8 cellular contexts compared by ENCODE assay signal in the genomic region with DNA sequence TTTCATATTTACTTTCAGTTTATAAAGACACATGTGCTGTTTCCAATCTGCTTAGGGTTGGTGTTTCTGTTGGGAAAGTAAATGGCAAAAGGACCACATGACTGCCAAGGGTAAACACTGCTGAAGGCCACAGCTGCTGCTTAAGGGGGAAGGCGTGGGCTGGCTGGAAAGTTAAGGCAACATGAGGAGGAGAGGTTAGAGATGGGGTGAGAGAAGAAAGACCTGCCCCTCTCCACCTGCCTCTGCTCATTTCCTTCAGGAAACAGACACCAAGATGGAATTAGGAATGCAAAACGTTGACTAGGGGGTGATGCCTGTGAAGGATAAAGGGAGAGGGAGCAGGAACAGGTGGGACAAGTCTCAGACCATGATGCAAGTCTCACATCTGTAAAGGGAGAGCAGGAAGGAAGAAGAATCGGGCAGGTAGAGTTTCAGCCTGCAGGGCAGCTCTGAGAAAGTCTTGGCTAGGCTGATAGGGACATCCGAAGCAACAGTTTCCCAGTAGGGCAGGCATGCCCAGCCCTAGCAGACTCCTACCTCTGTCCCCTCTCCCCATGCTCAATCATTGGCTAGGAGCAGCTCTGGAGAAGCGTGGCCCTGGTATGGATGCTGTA.
DNase-seq lines count a peak whose midpoint lies in the region; ATAC-seq and TF ChIP-seq lines count a peak whose summit lies in the region.

No MANE protein-coding gene starts in this region.

- peak overlapping the region; percentile 74 for H3K27ac Mint-ChIP-seq in activated T-cell treated with anti-CD3 and anti-CD28 coated beads, Interleukin-2, amount 50 U/mL, for 72 hours

- H3K9me3 ChIP-seq in right lobe of liver = no peaks in the 10 kb centered on the region

- no peak overlapping the region for H3K27ac ChIP-seq in right lobe of liver

- H3K4me1 Mint-ChIP-seq in activated T-cell treated with anti-CD3 and anti-CD28 coated beads, Interleukin-2, amount 50 U/mL, for 72 hours (ENCODE audit: low read depth) = peaks cover 97% of the 10 kb centered on the region

- H3K27me3 Mint-ChIP-seq in activated T-cell treated with anti-CD3 and anti-CD28 coated beads, Interleukin-2, amount 50 U/mL, for 72 hours (ENCODE audit: low read depth) = no peaks in the 10 kb centered on the region

- no peaks in the 10 kb centered on the region for H3K36me3 ChIP-seq in right lobe of liver

- TF ChIP-seq CTCF in right lobe of liver (IDR thresholded peaks at IDR 0.05) = no peak

- H3K4me3 ChIP-seq in right lobe of liver = no peak overlapping the region

- H3K4me3 Mint-ChIP-seq in activated T-cell treated with anti-CD3 and anti-CD28 coated beads, Interleukin-2, amount 50 U/mL, for 72 hours = peak overlapping the region; percentile 82 to 84

- peak; percentile 39 for TF ChIP-seq POLR2A in GM15510 (IDR thresholded peaks at IDR 0.05; ENCODE audit: borderline replicate concordance, extremely low read depth, insufficient read length)
- TF ChIP-seq POLR2A in right lobe of liver (IDR thresholded peaks at IDR 0.05) = no peak

- peak; percentile 26 for ATAC-seq in HG03135 (IDR thresholded peaks at IDR 0.05; ENCODE audit: unreplicated experiment)
- peak; percentile 0 for ATAC-seq in activated T-cell treated with anti-CD3 and anti-CD28 coated beads, Interleukin-2, amount 50 U/mL, for 72 hours (replicated peaks in 1 of 2)
- ATAC-seq in right lobe of liver = peak in 3 of 4 donors; percentile 28 to 37 (median 32)
- no peak for ATAC-seq in GM19328 (IDR thresholded peaks at IDR 0.05; ENCODE audit: unreplicated experiment)

- intact Hi-C loops in right lobe of liver (cut with DNase I) = no loop called here

- WGBS in right lobe of liver (ENCODE audit: insufficient coverage, low coverage, low lambda C conversion rate, missing lambda C conversion rate) = 29% methylated on average over 2 of the region's 5 CpGs

- no peaks in the 10 kb centered on the region for H3K9me3 Mint-ChIP-seq in activated T-cell treated with anti-CD3 and anti-CD28 coated beads, Interleukin-2, amount 50 U/mL, for 72 hours

- peak in 1 of 2 donors; percentile 25 for DNase-seq in activated T-cell treated with anti-CD3 and anti-CD28 coated beads, Interleukin-2, amount 50 U/mL, for 72 hours
- DNase-seq in right lobe of liver = no peak
- no peak for DNase-seq in COLO829 (ENCODE audit: low spot score)
- no peak for DNase-seq in occipital lobe (lab: John Stamatoyannopoulos, UW)
- no peak for DNase-seq in stimulated activated CD4-positive, alpha-beta T cell treated with anti-CD3 and anti-CD28 coated beads, Interleukin-2, amount 100 ng/mL, for 48 hours

- peaks cover 0 to under 1% of the 10 kb centered on the region in 2 donors for H3K36me3 Mint-ChIP-seq in activated T-cell treated with anti-CD3 and anti-CD28 coated beads, Interleukin-2, amount 50 U/mL, for 72 hours (ENCODE audit: insufficient read depth in 2 of 2)

- H3K4me1 ChIP-seq in right lobe of liver = peaks cover 0 to 8% (median under 1%) of the 10 kb centered on the region in 4 donors

- no peaks in the 10 kb centered on the region for H3K27me3 ChIP-seq in right lobe of liver
